In the genomic region with DNA sequence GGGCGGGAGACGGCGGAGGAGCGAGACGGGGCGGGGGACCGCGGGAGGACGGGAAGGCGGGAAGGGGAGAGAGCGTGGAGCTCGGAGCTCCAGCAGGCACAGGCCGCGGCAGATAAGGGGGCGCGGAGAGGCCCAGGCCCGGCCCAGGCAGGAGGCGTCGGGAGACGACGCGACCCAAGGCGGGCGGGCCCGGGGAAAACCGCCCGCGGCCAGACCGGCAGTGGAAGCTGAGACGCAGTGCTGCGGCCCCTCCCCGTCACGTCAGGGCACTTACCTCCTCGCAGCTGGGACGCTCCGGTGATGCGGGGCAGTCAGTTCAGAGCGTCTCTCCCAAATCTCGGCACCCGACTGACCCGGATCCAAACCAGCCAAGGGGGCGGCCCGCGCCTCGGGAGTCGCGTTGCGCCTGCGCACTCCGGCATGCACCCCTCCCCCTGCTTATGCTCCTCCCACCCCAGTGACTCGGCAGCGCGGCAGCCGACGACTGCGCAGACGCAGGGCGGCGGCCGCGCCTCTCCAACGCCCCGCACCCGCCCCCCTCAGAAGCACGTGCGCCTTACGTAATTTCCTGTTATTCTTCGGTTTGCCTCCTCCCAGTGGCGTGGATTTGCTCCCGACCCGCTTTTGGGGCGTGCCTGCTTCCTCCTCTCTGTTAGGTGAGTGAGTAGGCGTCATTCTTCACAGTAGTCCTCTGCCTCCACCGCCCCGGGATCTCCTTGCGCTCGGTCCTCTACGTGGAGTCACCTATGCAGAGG, we compare ENCODE assay signal across 8 cellular contexts. TPM values are rescaled to one million over a fixed set of nuclear protein-coding genes. Genes with fewer than 3 reads are reported as not detected.
DNase-seq lines count a peak whose midpoint lies in the region; ATAC-seq and TF ChIP-seq lines count a peak whose summit lies in the region.

A gene (minus strand): TSS at position 350 of the 755 bp plus-strand sequence. CDS start 3,814 bp downstream, outside the sequence.

- peaks cover 58% of the 10 kb centered on the region for H3K4me1 Mint-ChIP-seq in nephron progenitor cell
- peaks cover 50% of the 10 kb centered on the region for H3K4me1 Mint-ChIP-seq in stimulated activated naive CD8-positive, alpha-beta T cell treated with anti-CD3 and anti-CD28 coated beads, Interleukin-15, amount 100 ng/mL, for 72 hours

- H3K4me3 ChIP-seq in H7 (ENCODE audit: insufficient read depth, low read depth, low read length) (peak within 1 kb of the TSS; percentile 97), fibroblast of the aortic adventitia (ENCODE audit: low read depth, low read length) (peak within 1 kb of the TSS; percentile 89)

- peak; percentile 89 for ATAC-seq in stimulated activated naive CD8-positive, alpha-beta T cell treated with anti-CD3 and anti-CD28 coated beads, Interleukin-15, amount 100 ng/mL, for 72 hours

- DNase-seq in ELF-1 (ENCODE audit: low read depth, low spot score) (peak; percentile 99), H7 (peak; percentile 100), M059J (ENCODE audit: low read depth) (peak; percentile 99), SHP77 (lab: John Stamatoyannopoulos, UW) (peak; percentile 91 to 94), fibroblast of the aortic adventitia (ENCODE audit: low read depth) (peak; percentile 96), nephron progenitor cell (peak; percentile 97)
- peak; percentile 97 for DNase-seq in activated effector memory CD4-positive, alpha-beta T cell treated with Interleukin-2 at 50 U/mL for 16 hours
- DNase-seq in stimulated activated naive CD8-positive, alpha-beta T cell treated with anti-CD3 and anti-CD28 coated beads, Interleukin-15, amount 100 ng/mL, for 72 hours, result peak; percentile 97 to 98

- H3K36me3 ChIP-seq in H7 (replicated peaks; ENCODE audit: control insufficient read depth, insufficient read depth, low read length), result no peaks in the 10 kb centered on the region; the same call in none of the 2 replicates

- peaks cover 7% of the 10 kb centered on the region for H3K36me3 Mint-ChIP-seq in nephron progenitor cell (ENCODE audit: low read depth)

- H3K4me3 Mint-ChIP-seq in nephron progenitor cell, result peak within 1 kb of the TSS; percentile 96
- peak within 1 kb of the TSS; percentile 93 to 100 for H3K4me3 Mint-ChIP-seq in stimulated activated naive CD8-positive, alpha-beta T cell treated with anti-CD3 and anti-CD28 coated beads, Interleukin-15, amount 100 ng/mL, for 72 hours

- H3K27ac Mint-ChIP-seq in nephron progenitor cell, result peak within 1 kb of the TSS; percentile 99
- H3K27ac Mint-ChIP-seq in stimulated activated naive CD8-positive, alpha-beta T cell treated with anti-CD3 and anti-CD28 coated beads, Interleukin-15, amount 100 ng/mL, for 72 hours, result peak within 1 kb of the TSS; percentile 98 to 99

- H3K27me3 Mint-ChIP-seq in nephron progenitor cell (ENCODE audit: low read depth, poor library complexity), result no peaks in the 10 kb centered on the region
- H3K27me3 Mint-ChIP-seq in stimulated activated naive CD8-positive, alpha-beta T cell treated with anti-CD3 and anti-CD28 coated beads, Interleukin-15, amount 100 ng/mL, for 72 hours, result no peaks in the 10 kb centered on the region

- TF ChIP-seq CTCF in fibroblast of the aortic adventitia (IDR thresholded peaks at IDR 0.05; ENCODE audit: insufficient read depth, low read length), result no peak
- no peak for TF ChIP-seq CTCF in nephron progenitor cell (IDR thresholded peaks at IDR 0.05)

- H3K9me3 Mint-ChIP-seq in nephron progenitor cell, result no peaks in the 10 kb centered on the region
- no peaks in the 10 kb centered on the region for H3K9me3 Mint-ChIP-seq in stimulated activated naive CD8-positive, alpha-beta T cell treated with anti-CD3 and anti-CD28 coated beads, Interleukin-15, amount 100 ng/mL, for 72 hours

- H3K27me3 ChIP-seq in H7 (ENCODE audit: control insufficient read depth, insufficient read depth, low read length), result no peaks in the 10 kb centered on the region

RNA-seq across cellular contexts. Expression of the gene that starts here (rescaled TPM):
- 28.5 and 33.0 TPM in 2 replicates for total RNA-seq in H7 (2014; rRNA removed; shearing (Covaris generic))
- total RNA-seq in M059J (2014; rRNA removed; shearing (Covaris generic)), result 77.3 and 83.3 TPM in 2 replicates
- total RNA-seq in fibroblast of the aortic adventitia (ENCODE audit: low replicate concordance), result 12.6 and 45.1 TPM in 2 replicates

Comparison
In these comparisons a context has a peak if more than half of its experiments do, and no peak if none do; other contexts are left out.
1. Peak in every context shown above with its lines: DNase-seq, ATAC-seq and H3K4me3 ChIP-seq.